In genomic region chr3:8970971-8971589, GRCh38 we compare ENCODE assay signal across 8 cellular contexts. TPM values are rescaled to one million over a fixed set of nuclear protein-coding genes. Genes with fewer than 3 reads are reported as not detected.
DNase-seq lines count a peak whose midpoint lies in the region; ATAC-seq and TF ChIP-seq lines count a peak whose summit lies in the region.

No MANE protein-coding gene starts in this region.

- no peak for DNase-seq in CD14-positive monocyte (ENCODE audit: low spot score)
- peak; percentile 70 for DNase-seq in GM20000 (ENCODE audit: low spot score)
- peak; percentile 31 for DNase-seq in NCI-H2029 (lab: John Stamatoyannopoulos, UW)
- peak; percentile 61 to 64 for DNase-seq in central memory CD8-positive, alpha-beta T cell (ENCODE audit: low spot score in 2 of 2)
- peak; percentile 41 to 52 (median 46) for DNase-seq in stimulated activated CD4-positive, alpha-beta T cell treated with anti-CD3 and anti-CD28 coated beads, TNF-alpha, amount 100 ng/mL, for 48 hours (ENCODE audit: low read depth in 3 of 3)
- no peak for DNase-seq in HuH-7.5 (ENCODE audit: low spot score)

- TF ChIP-seq CTCF in CD14-positive monocyte (IDR thresholded peaks at IDR 0.05) (peak; percentile 94), GM20000 (IDR thresholded peaks at IDR 0.05; ENCODE audit: extremely low read depth, missing control alignments) (peak; percentile 92), liver (IDR thresholded peaks at IDR 0.05; ENCODE audit: low read depth, low read length, missing input control) (peak; percentile 99)

- no peak overlapping the region for H3K9ac ChIP-seq in liver (ENCODE audit: low read depth in 1 of 2, low read length in 2 of 2)

- 3% methylated on average over 7 of the region's 7 CpGs for WGBS in liver

- no peak overlapping the region for H3K27ac ChIP-seq in liver (ENCODE audit: low read depth in 1 of 2, low read length in 2 of 2)

- no peaks in the 10 kb centered on the region for H3K36me3 Mint-ChIP-seq in CD14-positive monocyte
- no peaks in the 10 kb centered on the region for H3K36me3 Mint-ChIP-seq in central memory CD8-positive, alpha-beta T cell (ENCODE audit: insufficient read depth)

- no peak overlapping the region for H3K4me3 Mint-ChIP-seq in CD14-positive monocyte
- no peak overlapping the region for H3K4me3 Mint-ChIP-seq in central memory CD8-positive, alpha-beta T cell

- peak; percentile 97 to 99 for TF ChIP-seq RAD21 in liver (IDR thresholded peaks at IDR 0.05)

- H3K36me3 ChIP-seq in liver (ENCODE audit: control insufficient read depth in 4 of 4, insufficient read depth in 3 of 4, low read depth in 1 of 4, low read length in 3 of 4): no peaks in the 10 kb centered on the region

- peaks cover 0 to 4% (median 2%) of the 10 kb centered on the region in 4 donors for H3K4me1 ChIP-seq in liver (ENCODE audit: control insufficient read depth in 4 of 4, insufficient read depth in 4 of 4, low read length in 3 of 4)

- H3K27me3 ChIP-seq in liver (ENCODE audit: control insufficient read depth in 4 of 4, insufficient read depth in 4 of 4, low read length in 3 of 4): no peaks in the 10 kb centered on the region

- no peaks in the 10 kb centered on the region for H3K9me3 ChIP-seq in liver (ENCODE audit: control insufficient read depth in 4 of 4, low read length in 3 of 4)

- H3K27ac Mint-ChIP-seq in CD14-positive monocyte: peak overlapping the region in 1 of 7 donors; percentile 66
- H3K27ac Mint-ChIP-seq in central memory CD8-positive, alpha-beta T cell (ENCODE audit: low read depth): no peak overlapping the region

- ATAC-seq in activated CD4-positive, CD25-positive, alpha-beta regulatory T cell treated with anti-CD3 and anti-CD28 coated beads, Interleukin-2, amount 50 U/mL, for 24 hours: peak; percentile 73 to 75
- ATAC-seq in central memory CD8-positive, alpha-beta T cell (replicated peaks; ENCODE audit: extremely low read depth, poor library complexity, severe bottlenecking): peak; percentile 46

- H3K4me1 Mint-ChIP-seq in CD14-positive monocyte: peaks cover 3% of the 10 kb centered on the region
- no peaks in the 10 kb centered on the region for H3K4me1 Mint-ChIP-seq in central memory CD8-positive, alpha-beta T cell

- no peaks in the 10 kb centered on the region for H3K9me3 Mint-ChIP-seq in CD14-positive monocyte
- H3K9me3 Mint-ChIP-seq in central memory CD8-positive, alpha-beta T cell: no peaks in the 10 kb centered on the region

- intact Hi-C loops in CD14-positive monocyte (cut with micrococcal nuclease): loop anchor here (1.0 to 10.0 kb wide), 2 partner anchors 94 to 331 kb away; no protein-coding TSS in a partner anchor

- H3K4me3 ChIP-seq in liver (ENCODE audit: low read depth in 1 of 3, low read length in 3 of 3): no peak overlapping the region

- peaks cover 7 to 16% (median 10%) of the 10 kb centered on the region in 3 donors for H3K27me3 Mint-ChIP-seq in CD14-positive monocyte (ENCODE audit: low read depth in 3 of 3)
- H3K27me3 Mint-ChIP-seq in central memory CD8-positive, alpha-beta T cell: peaks cover 24% of the 10 kb centered on the region

TF ChIP-seq in liver, 16 proteins besides CTCF, POLR2A, EP300 and RAD21:
- TF ChIP-seq JUND (IDR thresholded peaks at IDR 0.05) (no peak), GABPA (IDR thresholded peaks at IDR 0.05 in 1 of 2, conservative IDR thresholded peaks at IDR 0.05 in 1 of 2) (no peak), EGR1 (IDR thresholded peaks at IDR 0.05; ENCODE audit: low read depth in 2 of 2) (no peak), HNF4G (IDR thresholded peaks at IDR 0.05) (no peak), YY1 (IDR thresholded peaks at IDR 0.05) (no peak), NR2F2 (IDR thresholded peaks at IDR 0.05) (no peak), ZBTB33 (IDR thresholded peaks at IDR 0.05) (no peak)
- TF ChIP-seq, protein P1, sequence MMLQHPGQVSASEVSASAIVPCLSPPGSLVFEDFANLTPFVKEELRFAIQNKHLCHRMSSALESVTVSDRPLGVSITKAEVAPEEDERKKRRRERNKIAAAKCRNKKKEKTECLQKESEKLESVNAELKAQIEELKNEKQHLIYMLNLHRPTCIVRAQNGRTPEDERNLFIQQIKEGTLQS (IDR thresholded peaks at IDR 0.05): no peak
TF ChIP-seq in liver: peak in this region for 0.

RNA-seq across cellular contexts. Expression of gene RAD18, which starts 7.8 kb away (rescaled TPM):
- polyA plus RNA-seq in CD14-positive monocyte (1 to 10 TPM; 5.1 to 6.9 TPM), liver (1 to 10 TPM; 1.2 to 2.6 TPM)
- total RNA-seq in liver: 1 to 10 TPM; 6.0 to 9.0 TPM

Comparison
In these comparisons a context has a peak if more than half of its experiments do, and no peak if none do; other contexts are left out.
1. DNase-seq: peak in GM20000 (single experiment), NCI-H2029 (single experiment), central memory CD8-positive, alpha-beta T cell (2 of 2) and stimulated activated CD4-positive, alpha-beta T cell treated with anti-CD3 and anti-CD28 coated beads, TNF-alpha, amount 100 ng/mL, for 48 hours (3 of 3); none in CD14-positive monocyte (single experiment) and HuH-7.5 (single experiment).
2. Peak in every context shown above with its lines, with median percentiles within 50 percentile points of each other: CTCF ChIP-seq.